10 cellular contexts compared by ENCODE assay signal in genomic region chr4:123304151-123305021, GRCh38.
DNase-seq lines count a peak whose midpoint lies in the region; ATAC-seq and TF ChIP-seq lines count a peak whose summit lies in the region.
"Had no signal": no experiment of that assay in that cellular context is flagged by ENCODE, and none has a peak within 500 bp of the region (broad histone marks: within the 10 kb centered on the region; RNA-seq: fewer than 3 reads in every experiment).

No MANE protein-coding gene starts in this region.

- H3K9me3 Mint-ChIP-seq in activated naive CD4-positive, alpha-beta T cell treated with anti-CD3 and anti-CD28 coated beads for 36 hours: no peaks in the 10 kb centered on the region

- H3K36me3 Mint-ChIP-seq in activated naive CD4-positive, alpha-beta T cell treated with anti-CD3 and anti-CD28 coated beads for 36 hours (ENCODE audit: low read depth): peaks cover 18% of the 10 kb centered on the region

- H3K4me1 ChIP-seq in ectodermal cell (ENCODE audit: control insufficient read depth, insufficient read depth, low read length): peaks cover 25% of the 10 kb centered on the region
- peaks cover 11% of the 10 kb centered on the region for H3K4me1 ChIP-seq in testis

- H3K9me3 ChIP-seq in ectodermal cell (ENCODE audit: control insufficient read depth, low read length) (no peaks in the 10 kb centered on the region), testis (no peaks in the 10 kb centered on the region)
- H3K9me3 ChIP-seq: SJSA1 had no signal

- no peak overlapping the region for H3K4me3 ChIP-seq in ectodermal cell (ENCODE audit: insufficient read depth, low read depth, low read length)
- H3K4me3 ChIP-seq in testis: no peak overlapping the region
- H3K4me3 ChIP-seq: SJSA1 had no signal

- H3K27me3 ChIP-seq in ectodermal cell (ENCODE audit: control insufficient read depth, insufficient read depth, low read length, poor library complexity, severe bottlenecking) (no peaks in the 10 kb centered on the region), testis (no peaks in the 10 kb centered on the region)
- H3K27me3 ChIP-seq: SJSA1 had no signal

- H3K4me1 Mint-ChIP-seq in activated naive CD4-positive, alpha-beta T cell treated with anti-CD3 and anti-CD28 coated beads for 36 hours (ENCODE audit: low read depth): no peaks in the 10 kb centered on the region

- TF ChIP-seq POLR2A in testis (IDR thresholded peaks at IDR 0.05): no peak

- intact Hi-C loops in activated naive CD4-positive, alpha-beta T cell treated with anti-CD3 and anti-CD28 coated beads for 36 hours (cut with micrococcal nuclease): no loop called here
- intact Hi-C loops in testis (cut with DNase I; ENCODE audit: low total_unique reads): no loop called here

- H3K4me3 Mint-ChIP-seq in activated naive CD4-positive, alpha-beta T cell treated with anti-CD3 and anti-CD28 coated beads for 36 hours: no peak overlapping the region

- peak; percentile 14 for DNase-seq in activated naive CD4-positive, alpha-beta T cell treated with anti-CD3 and anti-CD28 coated beads for 36 hours
- DNase-seq in activated naive CD4-positive, alpha-beta T cell treated with anti-CD3 and anti-CD28 coated beads, Interleukin-2, amount 50 U/mL, for 16 hours: no peak
- DNase-seq in NCI-H1436 (lab: John Stamatoyannopoulos, UW) (peak; percentile 40), testis (peak; percentile 57), HUDEP-2 (lab: John Stamatoyannopoulos, UW; ENCODE audit: unreplicated experiment in 76 of 76) (no peak)
- DNase-seq in stimulated activated naive CD4-positive, alpha-beta T cell (lab: John Stamatoyannopoulos, UW): no peak
- DNase-seq: left colon had no signal

- WGBS in ectodermal cell, 2 experiments: 9 to 11% methylated on average over 17 of the region's 17 CpGs
- WGBS in testis, 2 donors: 31 to 38% methylated on average over 16 to 17 of the region's 17 CpGs

- CTCF ChIA-PET in activated naive CD4-positive, alpha-beta T cell treated with anti-CD3 and anti-CD28 coated beads for 36 hours (lab: Charles Lee): no interaction called here

- no peak for TF ChIP-seq CTCF in testis (IDR thresholded peaks at IDR 0.05)

- H3K27me3 Mint-ChIP-seq in activated naive CD4-positive, alpha-beta T cell treated with anti-CD3 and anti-CD28 coated beads for 36 hours (ENCODE audit: low read depth): no peaks in the 10 kb centered on the region

- no peaks in the 10 kb centered on the region for H3K36me3 ChIP-seq in ectodermal cell (ENCODE audit: control insufficient read depth, insufficient read depth, low read length)
- H3K36me3 ChIP-seq in testis (ENCODE audit: low read depth, missing control alignments): no peaks in the 10 kb centered on the region
- H3K36me3 ChIP-seq: SJSA1 had no signal

- H3K27ac ChIP-seq in ectodermal cell (ENCODE audit: insufficient read depth, low read depth, low read length, poor library complexity, severe bottlenecking) (peak overlapping the region; percentile 62), testis (no peak overlapping the region)
- H3K27ac ChIP-seq: SJSA1 had no signal

- ATAC-seq in HG02759 (IDR thresholded peaks at IDR 0.05; ENCODE audit: unreplicated experiment): no peak
- ATAC-seq: left colon had no signal

- H3K27ac Mint-ChIP-seq in activated naive CD4-positive, alpha-beta T cell treated with anti-CD3 and anti-CD28 coated beads for 36 hours: no peak overlapping the region

Comparison
In these comparisons a context has a peak if more than half of its experiments do, and no peak if none do; other contexts are left out.
1. DNase-seq: peak in activated naive CD4-positive, alpha-beta T cell treated with anti-CD3 and anti-CD28 coated beads for 36 hours (single experiment), NCI-H1436 (single experiment) and testis (single experiment); none in activated naive CD4-positive, alpha-beta T cell treated with anti-CD3 and anti-CD28 coated beads, Interleukin-2, amount 50 U/mL, for 16 hours (single experiment), HUDEP-2 (0 of 76) and stimulated activated naive CD4-positive, alpha-beta T cell (0 of 6).